17 cellular contexts compared by ENCODE assay signal in genomic region chr10:113386005-113386404, GRCh38.
DNase-seq lines count a peak whose midpoint lies in the region; ATAC-seq, FAIRE-seq and TF ChIP-seq lines count a peak whose summit lies in the region.
"Had no signal": no experiment of that assay in that cellular context is flagged by ENCODE, and none has a peak within 500 bp of the region (broad histone marks: within the 10 kb centered on the region; RNA-seq: fewer than 3 reads in every experiment).

No MANE protein-coding gene starts in this region.

- no peak for FAIRE-seq in pancreas (lab: Jason Lieb, UNC)
- FAIRE-seq: GM19239, small intestine had no signal

- H3K36me3 ChIP-seq in BLaER1 treated with 17β-estradiol and CSF1 and Interleukin-3, amounts not matched to agents 10 nM and 100 nM = no peaks in the 10 kb centered on the region
- H3K36me3 ChIP-seq in pancreas = no peaks in the 10 kb centered on the region
- H3K36me3 ChIP-seq: HAP-1 had no signal

- no peaks in the 10 kb centered on the region for H3K9me3 ChIP-seq in BLaER1 treated with 17β-estradiol and CSF1 and Interleukin-3, amounts not matched to agents 10 nM and 100 nM (replicated peaks in 1 of 11)
- no peaks in the 10 kb centered on the region for H3K9me3 ChIP-seq in pancreas
- H3K9me3 ChIP-seq: HAP-1 had no signal

- TF ChIP-seq CTCF in epithelial cell of esophagus (IDR thresholded peaks at IDR 0.05; ENCODE audit: insufficient read depth, low read depth, low read length, missing control alignments) (no peak), pancreas (IDR thresholded peaks at IDR 0.05) (no peak)

- H4K20me1 ChIP-seq in BLaER1 treated with 17β-estradiol and CSF1 and Interleukin-3, amounts not matched to agents 10 nM and 100 nM = no peaks in the 10 kb centered on the region

- peak; percentile 78 for DNase-seq in RKO (ENCODE audit: low spot score)
- DNase-seq in epithelial cell of esophagus (ENCODE audit: low read depth) = peak; percentile 72
- peak in 2 of 6 donors; percentile 37 to 40 for DNase-seq in pancreas
- DNase-seq in UCSD-AML1 (lab: John Stamatoyannopoulos, UW; ENCODE audit: unreplicated experiment) = no peak
- no peak for DNase-seq in NCI-H226
- no peak for DNase-seq in activated T-cell treated with anti-CD3 and anti-CD28 coated beads, Interleukin-2, amount 50 U/mL, for 1 hour
- DNase-seq: activated naive CD8-positive, alpha-beta T cell treated with anti-CD3 and anti-CD28 coated beads for 36 hours; effector memory CD4-positive, alpha-beta T cell; MM.1S; NCI-H2171; OCI-M1; small intestine; T1000 had no signal

- H3K4me3 ChIP-seq in BLaER1 treated with 17β-estradiol and CSF1 and Interleukin-3, amounts not matched to agents 10 nM and 100 nM = no peak overlapping the region
- no peak overlapping the region for H3K4me3 ChIP-seq in epithelial cell of esophagus (ENCODE audit: low read length)
- no peak overlapping the region for H3K4me3 ChIP-seq in pancreas
- H3K4me3 ChIP-seq: HAP-1 had no signal

- ATAC-seq in pancreas = peak; percentile 40 to 48 (median 42)
- ATAC-seq in GM19328 (IDR thresholded peaks at IDR 0.05; ENCODE audit: unreplicated experiment) = no peak

- peak overlapping the region in 3 of 11 experiments; percentile 17 to 40 (median 22); a peak in 4 of 22 replicates for H3K9ac ChIP-seq in BLaER1 treated with 17β-estradiol and CSF1 and Interleukin-3, amounts not matched to agents 10 nM and 100 nM

- H3K4me1 ChIP-seq in BLaER1 treated with 17β-estradiol and CSF1 and Interleukin-3, amounts not matched to agents 10 nM and 100 nM = peaks cover 44 to 63% (median 54%) of the 10 kb centered on the region in 10 experiments
- peaks cover 0 to 14% (median 0%) of the 10 kb centered on the region in 3 donors for H3K4me1 ChIP-seq in pancreas
- H3K4me1 ChIP-seq: HAP-1 had no signal

- H3K27ac ChIP-seq in BLaER1 treated with 17β-estradiol and CSF1 and Interleukin-3, amounts not matched to agents 10 nM and 100 nM = no peak overlapping the region
- H3K27ac ChIP-seq in pancreas = no peak overlapping the region

- H3K27me3 ChIP-seq in BLaER1 treated with 17β-estradiol and CSF1 and Interleukin-3, amounts not matched to agents 10 nM and 100 nM = no peaks in the 10 kb centered on the region
- no peaks in the 10 kb centered on the region for H3K27me3 ChIP-seq in pancreas

- intact Hi-C loops in pancreas (cut with DNase I) = no loop called here

- 48 to 50% methylated on average over 3 of the region's 3 CpGs for WGBS in pancreas, 2 donors

- peak overlapping the region; percentile 48 to 89 (median 67) for H3K4me2 ChIP-seq in BLaER1 treated with 17β-estradiol and CSF1 and Interleukin-3, amounts not matched to agents 10 nM and 100 nM

Comparison
In these comparisons a context has a peak if more than half of its experiments do, and no peak if none do; other contexts are left out.
1. DNase-seq: peak in RKO (single experiment) and epithelial cell of esophagus (single experiment); none in UCSD-AML1 (single experiment), NCI-H226 (single experiment) and activated T-cell treated with anti-CD3 and anti-CD28 coated beads, Interleukin-2, amount 50 U/mL, for 1 hour (single experiment).